Comparison of ENCODE assay signal across 1 cellular context in genomic region chr3:53170325-53171108, GRCh38.
A peak's percentile ranks its signal among the peaks of the same experiment; 100 is the strongest.
TF ChIP-seq lines count a peak whose summit lies in the region.

No MANE protein-coding gene starts in this region.

TF ChIP-seq in HepG2, 621 proteins besides CTCF, POLR2A, EP300 and RAD21 (continued from another document and continues in another):
- TF ChIP-seq, protein P1, sequence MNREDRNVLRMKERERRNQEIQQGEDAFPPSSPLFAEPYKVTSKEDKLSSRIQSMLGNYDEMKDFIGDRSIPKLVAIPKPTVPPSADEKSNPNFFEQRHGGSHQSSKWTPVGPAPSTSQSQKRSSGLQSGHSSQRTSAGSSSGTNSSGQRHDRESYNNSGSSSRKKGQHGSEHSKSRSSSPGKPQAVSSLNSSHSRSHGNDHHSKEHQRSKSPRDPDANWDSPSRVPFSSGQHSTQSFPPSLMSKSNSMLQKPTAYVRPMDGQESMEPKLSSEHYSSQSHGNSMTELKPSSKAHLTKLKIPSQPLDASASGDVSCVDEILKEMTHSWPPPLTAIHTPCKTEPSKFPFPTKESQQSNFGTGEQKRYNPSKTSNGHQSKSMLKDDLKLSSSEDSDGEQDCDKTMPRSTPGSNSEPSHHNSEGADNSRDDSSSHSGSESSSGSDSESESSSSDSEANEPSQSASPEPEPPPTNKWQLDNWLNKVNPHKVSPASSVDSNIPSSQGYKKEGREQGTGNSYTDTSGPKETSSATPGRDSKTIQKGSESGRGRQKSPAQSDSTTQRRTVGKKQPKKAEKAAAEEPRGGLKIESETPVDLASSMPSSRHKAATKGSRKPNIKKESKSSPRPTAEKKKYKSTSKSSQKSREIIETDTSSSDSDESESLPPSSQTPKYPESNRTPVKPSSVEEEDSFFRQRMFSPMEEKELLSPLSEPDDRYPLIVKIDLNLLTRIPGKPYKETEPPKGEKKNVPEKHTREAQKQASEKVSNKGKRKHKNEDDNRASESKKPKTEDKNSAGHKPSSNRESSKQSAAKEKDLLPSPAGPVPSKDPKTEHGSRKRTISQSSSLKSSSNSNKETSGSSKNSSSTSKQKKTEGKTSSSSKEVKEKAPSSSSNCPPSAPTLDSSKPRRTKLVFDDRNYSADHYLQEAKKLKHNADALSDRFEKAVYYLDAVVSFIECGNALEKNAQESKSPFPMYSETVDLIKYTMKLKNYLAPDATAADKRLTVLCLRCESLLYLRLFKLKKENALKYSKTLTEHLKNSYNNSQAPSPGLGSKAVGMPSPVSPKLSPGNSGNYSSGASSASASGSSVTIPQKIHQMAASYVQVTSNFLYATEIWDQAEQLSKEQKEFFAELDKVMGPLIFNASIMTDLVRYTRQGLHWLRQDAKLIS (CRISPR knock-in tag; IDR thresholded peaks at IDR 0.05), result no peak
- no peak for TF ChIP-seq ZNF512 (CRISPR knock-in tag; IDR thresholded peaks at IDR 0.05)
- TF ChIP-seq ZNF331 (CRISPR knock-in tag; IDR thresholded peaks at IDR 0.05), result peak; percentile 43; the same call in 1 of the 2 replicates
- TF ChIP-seq, protein P2, sequence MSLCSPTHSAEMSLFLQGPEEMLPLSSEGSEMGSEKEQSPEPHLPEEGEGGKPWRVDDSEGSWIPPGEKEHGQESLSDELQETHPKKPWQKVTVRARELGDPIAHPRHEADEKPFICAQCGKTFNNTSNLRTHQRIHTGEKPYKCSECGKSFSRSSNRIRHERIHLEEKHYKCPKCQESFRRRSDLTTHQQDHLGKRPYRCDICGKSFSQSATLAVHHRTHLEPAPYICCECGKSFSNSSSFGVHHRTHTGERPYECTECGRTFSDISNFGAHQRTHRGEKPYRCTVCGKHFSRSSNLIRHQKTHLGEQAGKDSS (CRISPR knock-in tag; IDR thresholded peaks at IDR 0.05; ENCODE audit: borderline replicate concordance, low read depth), result peak; percentile 39; the same call in 1 of the 2 replicates
- TF ChIP-seq TBL1XR1 (IDR thresholded peaks at IDR 0.05; ENCODE audit: borderline replicate concordance, low read length, partially characterized antibody), result no peak
- TF ChIP-seq FOSL2 (CRISPR knock-in tag; IDR thresholded peaks at IDR 0.05), result 0 out of 2 replicates have a peak, but pooled peaks have one; percentile 16
- no peak for TF ChIP-seq LRRFIP1 (CRISPR knock-in tag; conservative IDR thresholded peaks at IDR 0.05)
- no peak for TF ChIP-seq BRCA1 (CRISPR knock-in tag; IDR thresholded peaks at IDR 0.05)
- TF ChIP-seq TFAP4 (IDR thresholded peaks at IDR 0.05; ENCODE audit: borderline replicate concordance, low read depth), result peak; percentile 34; the same call in 1 of the 2 replicates
- peak; percentile 61; the same call in 1 of the 2 replicates for TF ChIP-seq BCL6 (CRISPR knock-in tag; IDR thresholded peaks at IDR 0.05)
- no peak for TF ChIP-seq ZNF615 (CRISPR knock-in tag; IDR thresholded peaks at IDR 0.05; ENCODE audit: borderline replicate concordance)
- TF ChIP-seq ZBTB8A (CRISPR knock-in tag; IDR thresholded peaks at IDR 0.05; ENCODE audit: borderline replicate concordance, low read depth), result no peak
- peak; percentile 16; the same call in 1 of the 2 replicates for TF ChIP-seq SKIL (CRISPR knock-in tag; IDR thresholded peaks at IDR 0.05; ENCODE audit: borderline replicate concordance)
- peak; percentile 72 for TF ChIP-seq MYC (CRISPR knock-in tag; IDR thresholded peaks at IDR 0.05; ENCODE audit: borderline replicate concordance)
- no peak for TF ChIP-seq ZSCAN31 (CRISPR knock-in tag; IDR thresholded peaks at IDR 0.05; ENCODE audit: low read depth)
- no peak for TF ChIP-seq NONO (IDR thresholded peaks at IDR 0.05)
- peak; percentile 68 for TF ChIP-seq NONO (CRISPR knock-in tag; conservative IDR thresholded peaks at IDR 0.05)
- TF ChIP-seq SP1 (IDR thresholded peaks at IDR 0.05), result no peak
- TF ChIP-seq SP1 (CRISPR knock-in tag; IDR thresholded peaks at IDR 0.05), result peak; percentile 38; the same call in 1 of the 2 replicates
- TF ChIP-seq ZNF335 (CRISPR knock-in tag; IDR thresholded peaks at IDR 0.05), result peak; percentile 99
- TF ChIP-seq ZNF446 (CRISPR knock-in tag; IDR thresholded peaks at IDR 0.05), result no peak
- TF ChIP-seq IKZF1 (IDR thresholded peaks at IDR 0.05), result no peak
- TF ChIP-seq RCOR2 (CRISPR knock-in tag; IDR thresholded peaks at IDR 0.05), result peak; percentile 57; the same call in 1 of the 2 replicates
- no peak for TF ChIP-seq KAT2B (IDR thresholded peaks at IDR 0.05; ENCODE audit: borderline replicate concordance, low read depth, low read length)
- 0 out of 2 replicates have a peak, but pooled peaks have one; percentile 60 for TF ChIP-seq RFXAP (CRISPR knock-in tag; IDR thresholded peaks at IDR 0.05; ENCODE audit: borderline replicate concordance)
- 0 out of 2 replicates have a peak, but pooled peaks have one; percentile 43 for TF ChIP-seq HOXD1 (CRISPR knock-in tag; IDR thresholded peaks at IDR 0.05)
- TF ChIP-seq ZMAT3 (CRISPR knock-in tag; conservative IDR thresholded peaks at IDR 0.05), result no peak
- TF ChIP-seq ZBTB1 (CRISPR knock-in tag; IDR thresholded peaks at IDR 0.05; ENCODE audit: borderline replicate concordance), result no peak
- TF ChIP-seq ZNF264 (CRISPR knock-in tag; IDR thresholded peaks at IDR 0.05), result 0 out of 2 replicates have a peak, but pooled peaks have one; percentile 28
- TF ChIP-seq CEBPG (CRISPR knock-in tag; IDR thresholded peaks at IDR 0.05), result peak; percentile 18; the same call in 1 of the 2 replicates
- TF ChIP-seq TEAD3 (CRISPR knock-in tag; optimal IDR thresholded peaks at IDR 0.05; ENCODE audit: borderline replicate concordance), result peak; percentile 63
- peak; percentile 56 for TF ChIP-seq TAF1 (CRISPR knock-in tag; IDR thresholded peaks at IDR 0.05)
- TF ChIP-seq ZMYM4 (CRISPR knock-in tag; IDR thresholded peaks at IDR 0.05), result peak; percentile 47; the same call in 1 of the 2 replicates
- TF ChIP-seq, protein P3, sequence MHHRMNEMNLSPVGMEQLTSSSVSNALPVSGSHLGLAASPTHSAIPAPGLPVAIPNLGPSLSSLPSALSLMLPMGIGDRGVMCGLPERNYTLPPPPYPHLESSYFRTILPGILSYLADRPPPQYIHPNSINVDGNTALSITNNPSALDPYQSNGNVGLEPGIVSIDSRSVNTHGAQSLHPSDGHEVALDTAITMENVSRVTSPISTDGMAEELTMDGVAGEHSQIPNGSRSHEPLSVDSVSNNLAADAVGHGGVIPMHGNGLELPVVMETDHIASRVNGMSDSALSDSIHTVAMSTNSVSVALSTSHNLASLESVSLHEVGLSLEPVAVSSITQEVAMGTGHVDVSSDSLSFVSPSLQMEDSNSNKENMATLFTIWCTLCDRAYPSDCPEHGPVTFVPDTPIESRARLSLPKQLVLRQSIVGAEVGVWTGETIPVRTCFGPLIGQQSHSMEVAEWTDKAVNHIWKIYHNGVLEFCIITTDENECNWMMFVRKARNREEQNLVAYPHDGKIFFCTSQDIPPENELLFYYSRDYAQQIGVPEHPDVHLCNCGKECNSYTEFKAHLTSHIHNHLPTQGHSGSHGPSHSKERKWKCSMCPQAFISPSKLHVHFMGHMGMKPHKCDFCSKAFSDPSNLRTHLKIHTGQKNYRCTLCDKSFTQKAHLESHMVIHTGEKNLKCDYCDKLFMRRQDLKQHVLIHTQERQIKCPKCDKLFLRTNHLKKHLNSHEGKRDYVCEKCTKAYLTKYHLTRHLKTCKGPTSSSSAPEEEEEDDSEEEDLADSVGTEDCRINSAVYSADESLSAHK (CRISPR knock-in tag; IDR thresholded peaks at IDR 0.05; ENCODE audit: borderline replicate concordance), result no peak
- no peak for TF ChIP-seq ZKSCAN8 (CRISPR knock-in tag; IDR thresholded peaks at IDR 0.05; ENCODE audit: borderline replicate concordance)
- TF ChIP-seq SUZ12 (IDR thresholded peaks at IDR 0.05; ENCODE audit: low read depth, low read length), result no peak
- no peak for TF ChIP-seq ISL2 (CRISPR knock-in tag; IDR thresholded peaks at IDR 0.05)
- TF ChIP-seq ZNF841 (CRISPR knock-in tag; IDR thresholded peaks at IDR 0.05; ENCODE audit: borderline replicate concordance), result no peak
- peak; percentile 76 for TF ChIP-seq ZNF121 (CRISPR knock-in tag; IDR thresholded peaks at IDR 0.05)
- peak; percentile 53; the same call in 1 of the 2 replicates for TF ChIP-seq SOX5 (CRISPR knock-in tag; IDR thresholded peaks at IDR 0.05; ENCODE audit: borderline replicate concordance)
- TF ChIP-seq HNF4A (CRISPR knock-in tag; IDR thresholded peaks at IDR 0.05), result peak; percentile 92
- no peak for TF ChIP-seq ZNF33A (CRISPR knock-in tag; IDR thresholded peaks at IDR 0.05; ENCODE audit: borderline replicate concordance)
- TF ChIP-seq, protein P4, sequence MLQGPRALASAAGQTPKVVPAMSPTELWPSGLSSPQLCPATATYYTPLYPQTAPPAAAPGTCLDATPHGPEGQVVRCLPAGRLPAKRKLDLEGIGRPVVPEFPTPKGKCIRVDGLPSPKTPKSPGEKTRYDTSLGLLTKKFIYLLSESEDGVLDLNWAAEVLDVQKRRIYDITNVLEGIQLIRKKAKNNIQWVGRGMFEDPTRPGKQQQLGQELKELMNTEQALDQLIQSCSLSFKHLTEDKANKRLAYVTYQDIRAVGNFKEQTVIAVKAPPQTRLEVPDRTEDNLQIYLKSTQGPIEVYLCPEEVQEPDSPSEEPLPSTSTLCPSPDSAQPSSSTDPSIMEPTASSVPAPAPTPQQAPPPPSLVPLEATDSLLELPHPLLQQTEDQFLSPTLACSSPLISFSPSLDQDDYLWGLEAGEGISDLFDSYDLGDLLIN (CRISPR knock-in tag; IDR thresholded peaks at IDR 0.05; ENCODE audit: borderline replicate concordance), result no peak
- TF ChIP-seq ZNF274 (CRISPR knock-in tag; IDR thresholded peaks at IDR 0.05), result no peak
- no peak for TF ChIP-seq MLLT10 (CRISPR knock-in tag; IDR thresholded peaks at IDR 0.05)
- TF ChIP-seq, protein P5, sequence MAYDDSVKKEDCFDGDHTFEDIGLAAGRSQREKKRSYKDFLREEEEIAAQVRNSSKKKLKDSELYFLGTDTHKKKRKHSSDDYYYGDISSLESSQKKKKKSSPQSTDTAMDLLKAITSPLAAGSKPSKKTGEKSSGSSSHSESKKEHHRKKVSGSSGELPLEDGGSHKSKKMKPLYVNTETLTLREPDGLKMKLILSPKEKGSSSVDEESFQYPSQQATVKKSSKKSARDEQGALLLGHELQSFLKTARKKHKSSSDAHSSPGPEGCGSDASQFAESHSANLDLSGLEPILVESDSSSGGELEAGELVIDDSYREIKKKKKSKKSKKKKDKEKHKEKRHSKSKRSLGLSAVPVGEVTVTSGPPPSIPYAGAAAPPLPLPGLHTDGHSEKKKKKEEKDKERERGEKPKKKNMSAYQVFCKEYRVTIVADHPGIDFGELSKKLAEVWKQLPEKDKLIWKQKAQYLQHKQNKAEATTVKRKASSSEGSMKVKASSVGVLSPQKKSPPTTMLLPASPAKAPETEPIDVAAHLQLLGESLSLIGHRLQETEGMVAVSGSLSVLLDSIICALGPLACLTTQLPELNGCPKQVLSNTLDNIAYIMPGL (CRISPR knock-in tag; IDR thresholded peaks at IDR 0.05; ENCODE audit: borderline replicate concordance in 1 of 2, low read depth in 1 of 2), result 0 out of 4 replicates have a peak, but pooled peaks of 1 of the 2 experiments have one; percentile 34
- TF ChIP-seq ZNF768 (CRISPR knock-in tag; IDR thresholded peaks at IDR 0.05), result 0 out of 2 replicates have a peak, but pooled peaks have one; percentile 14
